In the genomic region with DNA sequence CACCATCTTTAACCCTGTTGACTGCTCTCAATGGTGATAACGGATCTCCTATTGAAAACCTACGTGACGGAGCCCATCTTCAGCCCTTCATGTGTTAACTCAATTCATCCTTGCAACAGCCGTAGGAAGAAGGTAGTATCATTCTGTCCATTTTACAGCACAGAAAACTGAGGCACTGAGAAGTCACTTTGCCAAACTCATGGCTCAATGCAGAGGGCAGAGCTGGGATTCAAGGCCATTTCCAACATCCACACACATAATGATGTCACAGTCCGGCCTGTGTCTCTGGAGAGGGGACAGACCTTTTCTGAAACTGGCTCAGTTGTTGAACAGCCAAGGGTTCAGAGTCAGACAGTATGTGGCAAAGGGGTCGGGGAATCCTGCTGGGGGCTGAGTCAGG, we compare ENCODE assay signal across 36 cellular contexts.
"Had no signal": no experiment of that assay in that cellular context is flagged by ENCODE, and none has a peak within 500 bp of the region (broad histone marks: within the 10 kb centered on the region; RNA-seq: fewer than 3 reads in every experiment).

No MANE protein-coding gene starts in this region.

- H3K27me3 ChIP-seq: ascending aorta, cardiac muscle cell had no signal

- H3K36me3 ChIP-seq: cardiac muscle cell, WERI-Rb-1 had no signal

- H3K27ac ChIP-seq: ascending aorta, cardiac muscle cell, WERI-Rb-1 had no signal

- H3K9me3 Mint-ChIP-seq: activated CD4-positive, alpha-beta memory T cell treated with anti-CD3 and anti-CD28 coated beads, Interleukin-2, amount 10 ng/mL, durations not matched to agents 7 days and 5 days; activated CD4-positive, alpha-beta T cell treated with anti-CD3 and anti-CD28 coated beads, Interleukin-2, amount 10 ng/mL, durations not matched to agents 7 days and 5 days; activated naive CD4-positive, alpha-beta T cell treated with anti-CD3 and anti-CD28 coated beads, Interleukin-2, amount 10 ng/mL, durations not matched to agents 7 days and 5 days; activated naive CD4-positive, alpha-beta T cell treated with anti-CD3 and anti-CD28 coated beads, Interleukin-2, amount 50 U/mL, for 24 hours; activated naive CD8-positive, alpha-beta T cell treated with anti-CD3 and anti-CD28 coated beads, Interleukin-2, amount 10 ng/mL, durations not matched to agents 7 days and 5 days; activated naive CD8-positive, alpha-beta T cell treated with anti-CD3 and anti-CD28 coated beads, Interleukin-2, amount 50 U/mL, for 24 hours; activated T-cell treated with anti-CD3 and anti-CD28 coated beads, Interleukin-2, amount 50 U/mL, for 24 hours; activated T-helper 2 cell treated with anti-CD3 and anti-CD28 coated beads, Interferon-gamma antibody, Interleukin-2, Interleukin-4, amounts not matched to agents 10 μg/mL and 5 μg/mL and 100 μg/mL, durations not matched to agents 14 hours and 24 hours and 36 hours; brain; central memory CD8-positive, alpha-beta T cell; T-helper 2 cell treated with Interferon-gamma antibody and Interleukin-4, amounts not matched to agents 5 μg/mL and 100 μg/mL, for 36 hours; WTC11 had no signal

- H3K4me3 ChIP-seq: ascending aorta, cardiac muscle cell had no signal

- DNase-seq: activated CD4-positive, alpha-beta memory T cell treated with anti-CD3 and anti-CD28 coated beads, Interleukin-2, amount 10 ng/mL, durations not matched to agents 7 days and 5 days; activated CD4-positive, alpha-beta T cell treated with anti-CD3 and anti-CD28 coated beads for 1 hour; activated CD4-positive, alpha-beta T cell treated with anti-CD3 and anti-CD28 coated beads for 36 hours; activated CD4-positive, alpha-beta T cell treated with anti-CD3 and anti-CD28 coated beads for 48 hours; activated CD4-positive, alpha-beta T cell treated with anti-CD3 and anti-CD28 coated beads, Interleukin-2, amount 10 ng/mL, durations not matched to agents 7 days and 5 days; activated CD4-positive, alpha-beta T cell treated with anti-CD3 and anti-CD28 coated beads, Interleukin-2, amount 50 U/mL, for 48 hours; activated CD4-positive, CD25-positive, alpha-beta regulatory T cell; activated CD8-positive, alpha-beta memory T cell treated with anti-CD3 and anti-CD28 coated beads for 24 hours; activated CD8-positive, alpha-beta memory T cell treated with anti-CD3 and anti-CD28 coated beads, Interleukin-2, amount 50 U/mL, for 4 hours; activated CD8-positive, alpha-beta T cell treated with anti-CD3 and anti-CD28 coated beads, Interleukin-2, amount 10 ng/mL, durations not matched to agents 7 days and 5 days; activated effector memory CD4-positive, alpha-beta T cell treated with Interleukin-2 at 50 U/mL for 16 hours; activated gamma-delta T cell; activated naive CD4-positive, alpha-beta T cell treated with anti-CD3 and anti-CD28 coated beads, Interleukin-2, amount 10 ng/mL, durations not matched to agents 7 days and 5 days; activated naive CD4-positive, alpha-beta T cell treated with Interleukin-2 at 50 U/mL for 16 hours; activated naive CD8-positive, alpha-beta T cell treated with anti-CD3 and anti-CD28 coated beads, Interleukin-2, amount 10 ng/mL, durations not matched to agents 7 days and 5 days; activated naive CD8-positive, alpha-beta T cell treated with anti-CD3 and anti-CD28 coated beads, Interleukin-2, amount 50 U/mL, for 24 hours; activated T-cell treated with anti-CD3 and anti-CD28 coated beads, Interleukin-2, amount 50 U/mL, for 24 hours; activated T-cell treated with anti-CD3 and anti-CD28 coated beads, Interleukin-2, amount 50 U/mL, for 48 hours; amygdala; anterior cingulate cortex; caudate nucleus; cerebellar nuclear complex; T-helper 2 cell; T-helper 9 cell; WERI-Rb-1 had no signal

- H3K4me1 ChIP-seq: ascending aorta had no signal

- H3K4me3 Mint-ChIP-seq: activated CD4-positive, alpha-beta memory T cell treated with anti-CD3 and anti-CD28 coated beads, Interleukin-2, amount 10 ng/mL, durations not matched to agents 7 days and 5 days; activated CD4-positive, alpha-beta T cell treated with anti-CD3 and anti-CD28 coated beads for 36 hours; activated CD4-positive, alpha-beta T cell treated with anti-CD3 and anti-CD28 coated beads, Interleukin-2, amount 10 ng/mL, durations not matched to agents 7 days and 5 days; activated CD8-positive, alpha-beta T cell treated with anti-CD3 and anti-CD28 coated beads, Interleukin-2, amount 10 ng/mL, durations not matched to agents 7 days and 5 days; activated naive CD4-positive, alpha-beta T cell treated with anti-CD3 and anti-CD28 coated beads, Interleukin-2, amount 10 ng/mL, durations not matched to agents 7 days and 5 days; activated naive CD4-positive, alpha-beta T cell treated with anti-CD3 and anti-CD28 coated beads, Interleukin-2, amount 50 U/mL, for 24 hours; activated naive CD8-positive, alpha-beta T cell; activated naive CD8-positive, alpha-beta T cell treated with anti-CD3 and anti-CD28 coated beads, Interleukin-2, amount 10 ng/mL, durations not matched to agents 7 days and 5 days; activated naive CD8-positive, alpha-beta T cell treated with anti-CD3 and anti-CD28 coated beads, Interleukin-2, amount 50 U/mL, for 24 hours; activated T-cell treated with anti-CD3 and anti-CD28 coated beads, Interleukin-2, amount 50 U/mL, for 24 hours; brain; central memory CD8-positive, alpha-beta T cell; T-helper 2 cell treated with Interferon-gamma antibody and Interleukin-4, amounts not matched to agents 5 μg/mL and 100 μg/mL, for 36 hours; WTC11 had no signal

- H3K27ac Mint-ChIP-seq: activated CD4-positive, alpha-beta memory T cell treated with anti-CD3 and anti-CD28 coated beads, Interleukin-2, amount 10 ng/mL, durations not matched to agents 7 days and 5 days; activated CD4-positive, alpha-beta T cell treated with anti-CD3 and anti-CD28 coated beads for 36 hours; activated CD4-positive, alpha-beta T cell treated with anti-CD3 and anti-CD28 coated beads, Interleukin-2, amount 10 ng/mL, durations not matched to agents 7 days and 5 days; activated CD8-positive, alpha-beta T cell treated with anti-CD3 and anti-CD28 coated beads, Interleukin-2, amount 10 ng/mL, durations not matched to agents 7 days and 5 days; activated naive CD4-positive, alpha-beta T cell treated with anti-CD3 and anti-CD28 coated beads, Interleukin-2, amount 10 ng/mL, durations not matched to agents 7 days and 5 days; activated naive CD4-positive, alpha-beta T cell treated with anti-CD3 and anti-CD28 coated beads, Interleukin-2, amount 50 U/mL, for 24 hours; activated naive CD8-positive, alpha-beta T cell; activated naive CD8-positive, alpha-beta T cell treated with anti-CD3 and anti-CD28 coated beads, Interleukin-2, amount 10 ng/mL, durations not matched to agents 7 days and 5 days; activated naive CD8-positive, alpha-beta T cell treated with anti-CD3 and anti-CD28 coated beads, Interleukin-2, amount 50 U/mL, for 24 hours; activated T-cell treated with anti-CD3 and anti-CD28 coated beads, Interleukin-2, amount 50 U/mL, for 24 hours; activated T-helper 2 cell treated with anti-CD3 and anti-CD28 coated beads, Interferon-gamma antibody, Interleukin-2, Interleukin-4, amounts not matched to agents 10 μg/mL and 5 μg/mL and 100 μg/mL, durations not matched to agents 14 hours and 24 hours and 36 hours; brain; T-helper 2 cell treated with Interferon-gamma antibody and Interleukin-4, amounts not matched to agents 5 μg/mL and 100 μg/mL, for 36 hours; WTC11 had no signal

- FAIRE-seq: bronchial epithelial cell had no signal

- ATAC-seq: activated CD4-positive, alpha-beta T cell treated with anti-CD3 and anti-CD28 coated beads for 36 hours; activated CD4-positive, CD25-positive, alpha-beta regulatory T cell treated with anti-CD3 and anti-CD28 coated beads, Interleukin-2, amount 50 U/mL, for 24 hours; activated CD8-positive, alpha-beta T cell treated with anti-CD3 and anti-CD28 coated beads, Interleukin-2, amount 10 ng/mL, durations not matched to agents 7 days and 5 days; activated naive CD8-positive, alpha-beta T cell treated with anti-CD3 and anti-CD28 coated beads, Interleukin-2, amount 50 U/mL, for 24 hours; WTC11 had no signal

- H3K4me1 Mint-ChIP-seq: activated CD4-positive, alpha-beta memory T cell treated with anti-CD3 and anti-CD28 coated beads, Interleukin-2, amount 10 ng/mL, durations not matched to agents 7 days and 5 days; activated CD4-positive, alpha-beta T cell treated with anti-CD3 and anti-CD28 coated beads for 36 hours; activated CD4-positive, alpha-beta T cell treated with anti-CD3 and anti-CD28 coated beads, Interleukin-2, amount 10 ng/mL, durations not matched to agents 7 days and 5 days; activated naive CD4-positive, alpha-beta T cell treated with anti-CD3 and anti-CD28 coated beads, Interleukin-2, amount 10 ng/mL, durations not matched to agents 7 days and 5 days; activated naive CD4-positive, alpha-beta T cell treated with anti-CD3 and anti-CD28 coated beads, Interleukin-2, amount 50 U/mL, for 24 hours; activated naive CD8-positive, alpha-beta T cell treated with anti-CD3 and anti-CD28 coated beads, Interleukin-2, amount 10 ng/mL, durations not matched to agents 7 days and 5 days; brain; central memory CD8-positive, alpha-beta T cell; WTC11 had no signal

- H3K27me3 Mint-ChIP-seq: activated CD4-positive, alpha-beta memory T cell treated with anti-CD3 and anti-CD28 coated beads, Interleukin-2, amount 10 ng/mL, durations not matched to agents 7 days and 5 days; activated CD4-positive, alpha-beta T cell treated with anti-CD3 and anti-CD28 coated beads for 36 hours; activated CD4-positive, alpha-beta T cell treated with anti-CD3 and anti-CD28 coated beads, Interleukin-2, amount 10 ng/mL, durations not matched to agents 7 days and 5 days; activated naive CD4-positive, alpha-beta T cell treated with anti-CD3 and anti-CD28 coated beads, Interleukin-2, amount 10 ng/mL, durations not matched to agents 7 days and 5 days; activated naive CD4-positive, alpha-beta T cell treated with anti-CD3 and anti-CD28 coated beads, Interleukin-2, amount 50 U/mL, for 24 hours; activated naive CD8-positive, alpha-beta T cell; activated naive CD8-positive, alpha-beta T cell treated with anti-CD3 and anti-CD28 coated beads, Interleukin-2, amount 10 ng/mL, durations not matched to agents 7 days and 5 days; activated naive CD8-positive, alpha-beta T cell treated with anti-CD3 and anti-CD28 coated beads, Interleukin-2, amount 50 U/mL, for 24 hours; activated T-cell treated with anti-CD3 and anti-CD28 coated beads, Interleukin-2, amount 50 U/mL, for 24 hours; central memory CD8-positive, alpha-beta T cell had no signal

- H3K9me3 ChIP-seq: ascending aorta had no signal

- H3K36me3 Mint-ChIP-seq: activated naive CD4-positive, alpha-beta T cell treated with anti-CD3 and anti-CD28 coated beads, Interleukin-2, amount 10 ng/mL, durations not matched to agents 7 days and 5 days had no signal
